ENCODE assay signal across 1 cellular context in genomic region chr9:137277329-137278041, GRCh38.
TF ChIP-seq lines count a peak whose summit lies in the region.

TSS of gene TOR4A (plus strand) at chr9:137277726. CDS start at chr9:137278690, 964 bp downstream.

TF ChIP-seq in HepG2, 621 proteins besides CTCF, POLR2A, EP300 and RAD21 (continued from another document and continues in another):
- peak; percentile 98 for TF ChIP-seq ZFX (CRISPR knock-in tag; IDR thresholded peaks at IDR 0.05; ENCODE audit: low read depth)
- peak; percentile 41; the same call in 1 of the 2 replicates for TF ChIP-seq MTA1 (CRISPR knock-in tag; IDR thresholded peaks at IDR 0.05; ENCODE audit: borderline replicate concordance)
- peak; percentile 41; the same call in 1 of the 2 replicates for TF ChIP-seq ZNF331 (CRISPR knock-in tag; IDR thresholded peaks at IDR 0.05)
- TF ChIP-seq ZNF563 (CRISPR knock-in tag; IDR thresholded peaks at IDR 0.05), result no peak
- peak; percentile 46 for TF ChIP-seq FOXP4 (CRISPR knock-in tag; IDR thresholded peaks at IDR 0.05)
- peak; percentile 86 for TF ChIP-seq ZGPAT (CRISPR knock-in tag; IDR thresholded peaks at IDR 0.05)
- TF ChIP-seq MEF2D (CRISPR knock-in tag; IDR thresholded peaks at IDR 0.05), result peak; percentile 90
- 0 out of 2 replicates have a peak, but pooled peaks have one; percentile 34 for TF ChIP-seq ZNF136 (CRISPR knock-in tag; IDR thresholded peaks at IDR 0.05; ENCODE audit: low read depth)
- peak; percentile 63 for TF ChIP-seq ARID5B (CRISPR knock-in tag; IDR thresholded peaks at IDR 0.05)
- no peak for TF ChIP-seq SP140L (CRISPR knock-in tag; IDR thresholded peaks at IDR 0.05; ENCODE audit: borderline replicate concordance)
- peak; percentile 69 for TF ChIP-seq ASH2L (IDR thresholded peaks at IDR 0.05; ENCODE audit: insufficient read length, low read depth, low read length)
- peak; percentile 78; the same call in 1 of the 2 replicates for TF ChIP-seq ZNF441 (CRISPR knock-in tag; IDR thresholded peaks at IDR 0.05; ENCODE audit: borderline replicate concordance)
- peak in 1 of 2 experiments; percentile 97; a peak in 2 of 4 replicates for TF ChIP-seq KLF16 (CRISPR knock-in tag; IDR thresholded peaks at IDR 0.05)
- TF ChIP-seq RXRA (CRISPR knock-in tag; IDR thresholded peaks at IDR 0.05), result peak; percentile 76
- peak; percentile 35 for TF ChIP-seq PTBP1 (IDR thresholded peaks at IDR 0.05; ENCODE audit: low read depth, low read length, poor library complexity, severe bottlenecking)
- 0 out of 2 replicates have a peak, but pooled peaks have one; percentile 55 for TF ChIP-seq GATA4 (IDR thresholded peaks at IDR 0.05; ENCODE audit: borderline replicate concordance, low read depth)
- TF ChIP-seq HNF4A (CRISPR knock-in tag; IDR thresholded peaks at IDR 0.05), result 0 out of 2 replicates have a peak, but pooled peaks have one; percentile 31
- TF ChIP-seq ZNF792 (CRISPR knock-in tag; IDR thresholded peaks at IDR 0.05), result peak; percentile 81; the same call in 1 of the 2 replicates
- TF ChIP-seq ZNF496 (CRISPR knock-in tag; IDR thresholded peaks at IDR 0.05; ENCODE audit: insufficient replicate concordance), result no peak
- TF ChIP-seq ZNF432 (CRISPR knock-in tag; IDR thresholded peaks at IDR 0.05; ENCODE audit: borderline replicate concordance), result no peak
- 0 out of 2 replicates have a peak, but pooled peaks have one; percentile 24 for TF ChIP-seq SMAD3 (CRISPR knock-in tag; IDR thresholded peaks at IDR 0.05)
- TF ChIP-seq ZNF879 (CRISPR knock-in tag; IDR thresholded peaks at IDR 0.05), result 0 out of 2 replicates have a peak, but pooled peaks have one; percentile 23
- no peak for TF ChIP-seq ZNF44 (CRISPR knock-in tag; IDR thresholded peaks at IDR 0.05)
- TF ChIP-seq FOXK1 (CRISPR knock-in tag; IDR thresholded peaks at IDR 0.05; ENCODE audit: borderline replicate concordance, low read depth), result 0 out of 2 replicates have a peak, but pooled peaks have one; percentile 18
- TF ChIP-seq ZKSCAN8 (CRISPR knock-in tag; IDR thresholded peaks at IDR 0.05; ENCODE audit: borderline replicate concordance), result 0 out of 2 replicates have a peak, but pooled peaks have one; percentile 38
- peak; percentile 38; the same call in 1 of the 2 replicates for TF ChIP-seq ZBTB7A (CRISPR knock-in tag; IDR thresholded peaks at IDR 0.05)
- TF ChIP-seq, protein P1, sequence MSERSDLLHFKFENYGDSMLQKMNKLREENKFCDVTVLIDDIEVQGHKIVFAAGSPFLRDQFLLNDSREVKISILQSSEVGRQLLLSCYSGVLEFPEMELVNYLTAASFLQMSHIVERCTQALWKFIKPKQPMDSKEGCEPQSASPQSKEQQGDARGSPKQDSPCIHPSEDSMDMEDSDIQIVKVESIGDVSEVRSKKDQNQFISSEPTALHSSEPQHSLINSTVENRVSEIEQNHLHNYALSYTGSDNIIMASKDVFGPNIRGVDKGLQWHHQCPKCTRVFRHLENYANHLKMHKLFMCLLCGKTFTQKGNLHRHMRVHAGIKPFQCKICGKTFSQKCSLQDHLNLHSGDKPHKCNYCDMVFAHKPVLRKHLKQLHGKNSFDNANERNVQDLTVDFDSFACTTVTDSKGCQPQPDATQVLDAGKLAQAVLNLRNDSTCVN (CRISPR knock-in tag; IDR thresholded peaks at IDR 0.05; ENCODE audit: borderline replicate concordance), result peak; percentile 78; the same call in 1 of the 2 replicates
- TF ChIP-seq POLR2AphosphoS5 (IDR thresholded peaks at IDR 0.05; ENCODE audit: low read depth, low read length), result peak; percentile 78
- no peak for TF ChIP-seq RFX5 (IDR thresholded peaks at IDR 0.05; ENCODE audit: low read depth, low read length)
- TF ChIP-seq MAFF (IDR thresholded peaks at IDR 0.05; ENCODE audit: low read depth, low read length), result no peak
- TF ChIP-seq ZIK1 (CRISPR knock-in tag; IDR thresholded peaks at IDR 0.05; ENCODE audit: borderline replicate concordance, low read depth), result 0 out of 2 replicates have a peak, but pooled peaks have one; percentile 26
- TF ChIP-seq ZNF451 (CRISPR knock-in tag; IDR thresholded peaks at IDR 0.05), result peak; percentile 55; the same call in 1 of the 2 replicates
- peak; percentile 70; the same call in 1 of the 2 replicates for TF ChIP-seq DMAP1 (CRISPR knock-in tag; IDR thresholded peaks at IDR 0.05)
- peak; percentile 79 for TF ChIP-seq TFAP4 (IDR thresholded peaks at IDR 0.05; ENCODE audit: borderline replicate concordance, low read depth)
- peak; percentile 85; the same call in 1 of the 2 replicates for TF ChIP-seq ZNF124 (CRISPR knock-in tag; IDR thresholded peaks at IDR 0.05)
- peak; percentile 95 for TF ChIP-seq ZSCAN31 (CRISPR knock-in tag; IDR thresholded peaks at IDR 0.05; ENCODE audit: low read depth)
- no peak for TF ChIP-seq ZNF713 (CRISPR knock-in tag; IDR thresholded peaks at IDR 0.05)
- no peak for TF ChIP-seq ZBTB14 (CRISPR knock-in tag; IDR thresholded peaks at IDR 0.05)
- TF ChIP-seq ZKSCAN5 (CRISPR knock-in tag; IDR thresholded peaks at IDR 0.05), result peak; percentile 98
- TF ChIP-seq RCOR2 (CRISPR knock-in tag; IDR thresholded peaks at IDR 0.05), result no peak
- TF ChIP-seq, protein P2, sequence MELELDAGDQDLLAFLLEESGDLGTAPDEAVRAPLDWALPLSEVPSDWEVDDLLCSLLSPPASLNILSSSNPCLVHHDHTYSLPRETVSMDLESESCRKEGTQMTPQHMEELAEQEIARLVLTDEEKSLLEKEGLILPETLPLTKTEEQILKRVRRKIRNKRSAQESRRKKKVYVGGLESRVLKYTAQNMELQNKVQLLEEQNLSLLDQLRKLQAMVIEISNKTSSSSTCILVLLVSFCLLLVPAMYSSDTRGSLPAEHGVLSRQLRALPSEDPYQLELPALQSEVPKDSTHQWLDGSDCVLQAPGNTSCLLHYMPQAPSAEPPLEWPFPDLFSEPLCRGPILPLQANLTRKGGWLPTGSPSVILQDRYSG (CRISPR knock-in tag; IDR thresholded peaks at IDR 0.05), result no peak
- peak; percentile 62; the same call in 1 of the 2 replicates for TF ChIP-seq SALL1 (CRISPR knock-in tag; IDR thresholded peaks at IDR 0.05)
- TF ChIP-seq SNAPC4 (CRISPR knock-in tag; IDR thresholded peaks at IDR 0.05), result no peak
- peak; percentile 88 for TF ChIP-seq KLF6 (CRISPR knock-in tag; IDR thresholded peaks at IDR 0.05)
- TF ChIP-seq, protein P3, sequence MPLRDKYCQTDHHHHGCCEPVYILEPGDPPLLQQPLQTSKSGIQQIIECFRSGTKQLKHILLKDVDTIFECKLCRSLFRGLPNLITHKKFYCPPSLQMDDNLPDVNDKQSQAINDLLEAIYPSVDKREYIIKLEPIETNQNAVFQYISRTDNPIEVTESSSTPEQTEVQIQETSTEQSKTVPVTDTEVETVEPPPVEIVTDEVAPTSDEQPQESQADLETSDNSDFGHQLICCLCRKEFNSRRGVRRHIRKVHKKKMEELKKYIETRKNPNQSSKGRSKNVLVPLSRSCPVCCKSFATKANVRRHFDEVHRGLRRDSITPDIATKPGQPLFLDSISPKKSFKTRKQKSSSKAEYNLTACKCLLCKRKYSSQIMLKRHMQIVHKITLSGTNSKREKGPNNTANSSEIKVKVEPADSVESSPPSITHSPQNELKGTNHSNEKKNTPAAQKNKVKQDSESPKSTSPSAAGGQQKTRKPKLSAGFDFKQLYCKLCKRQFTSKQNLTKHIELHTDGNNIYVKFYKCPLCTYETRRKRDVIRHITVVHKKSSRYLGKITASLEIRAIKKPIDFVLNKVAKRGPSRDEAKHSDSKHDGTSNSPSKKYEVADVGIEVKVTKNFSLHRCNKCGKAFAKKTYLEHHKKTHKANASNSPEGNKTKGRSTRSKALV (CRISPR knock-in tag; IDR thresholded peaks at IDR 0.05), result peak; percentile 60; the same call in 1 of the 2 replicates
